In genomic region chr4:186228514-186228894, GRCh38 we compare ENCODE assay signal across 1 cellular context.
TF ChIP-seq lines count a peak whose summit lies in the region.

No MANE protein-coding gene starts in this region.

TF ChIP-seq in GM23338, 12 proteins besides CTCF, POLR2A, EP300 and RAD21 (continued from another document):
- TF ChIP-seq ZNF462 (CRISPR knock-in tag; IDR thresholded peaks at IDR 0.05) (no peak), REST (IDR thresholded peaks at IDR 0.05; ENCODE audit: unreplicated experiment) (no peak), NANOG (IDR thresholded peaks at IDR 0.05; ENCODE audit: borderline replicate concordance) (no peak)
